ENCODE assay signal across 13 cellular contexts in the genomic region with DNA sequence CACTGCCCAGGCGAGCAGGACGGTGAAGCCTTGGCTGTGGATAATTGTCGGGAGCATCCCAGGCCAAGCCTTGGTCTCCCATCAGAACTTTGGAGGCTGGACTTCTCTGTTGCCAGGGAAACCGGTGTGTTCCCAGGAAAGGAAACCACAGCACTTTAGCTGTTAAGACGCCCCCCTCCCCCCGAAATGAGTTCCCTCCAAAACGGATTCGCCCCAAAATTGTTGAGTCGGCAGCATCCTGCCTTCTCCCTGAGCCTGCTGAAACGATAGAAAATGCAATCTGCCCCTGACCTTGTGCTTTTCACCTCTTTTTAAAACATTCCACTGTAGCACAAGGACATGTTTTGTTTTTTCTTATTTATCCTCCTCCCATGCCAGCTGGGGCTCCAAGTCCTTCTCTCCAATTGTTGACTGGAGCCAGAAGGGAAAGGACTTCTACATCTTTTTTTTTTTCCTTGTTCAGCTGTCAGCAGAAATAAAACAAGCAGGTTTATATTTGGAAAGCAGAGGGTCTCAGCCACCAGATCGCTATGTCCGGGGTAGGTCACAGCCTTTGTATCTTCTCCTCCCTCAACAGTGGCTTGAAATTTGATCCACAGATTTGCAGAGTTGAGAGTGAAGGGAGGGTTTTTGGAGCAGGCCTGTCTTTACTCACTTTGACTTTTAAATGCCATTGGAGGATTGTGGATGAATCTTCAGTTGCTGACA.
A peak's percentile ranks its signal among the peaks of the same experiment; 100 is the strongest.
DNase-seq lines count a peak whose midpoint lies in the region; ATAC-seq and TF ChIP-seq lines count a peak whose summit lies in the region.
"Had no signal": no experiment of that assay in that cellular context is flagged by ENCODE, and none has a peak within 500 bp of the region (broad histone marks: within the 10 kb centered on the region; RNA-seq: fewer than 3 reads in every experiment).

No MANE protein-coding gene starts in this region.

- H3K4me1 ChIP-seq in DND-41 (ENCODE audit: insufficient read depth, low read length) (no peaks in the 10 kb centered on the region), left ventricle myocardium inferior (peaks cover 100% of the 10 kb centered on the region)

- H4K20me1 ChIP-seq in DND-41 (ENCODE audit: insufficient read depth, low read length): peaks cover 53% of the 10 kb centered on the region

- no peak overlapping the region for H3K4me3 ChIP-seq in DND-41 (ENCODE audit: low read depth in 1 of 2, low read length in 2 of 2)
- H3K4me3 ChIP-seq in left ventricle myocardium inferior: no peak overlapping the region

- peak overlapping the region; percentile 22; the same call in 1 of the 2 replicates for H3K27ac ChIP-seq in DND-41 (ENCODE audit: low read length)
- peak overlapping the region; percentile 86 for H3K27ac ChIP-seq in left ventricle myocardium inferior (replicated peaks)

- CTCF ChIA-PET in WTC11 (lab: Charles Lee): interaction anchor here (0.7 kb wide), 1 partner anchor 1018 kb away, joined by 3 read pairs; no protein-coding TSS in a partner anchor

- H3K27me3 Mint-ChIP-seq in WTC11 (ENCODE audit: low read depth) (no peaks in the 10 kb centered on the region), progenitor cell of endocrine pancreas (no peaks in the 10 kb centered on the region)
- H3K27me3 Mint-ChIP-seq: activated CD4-positive, alpha-beta memory T cell treated with anti-CD3 and anti-CD28 coated beads, Interleukin-2, amount 10 ng/mL, durations not matched to agents 7 days and 5 days; CD4-positive, CD25-positive, alpha-beta regulatory T cell had no signal

- H3K79me2 ChIP-seq in DND-41 (ENCODE audit: insufficient read depth, low read length): no peaks in the 10 kb centered on the region

- POLR2A ChIA-PET in WTC11 (lab: Charles Lee): interaction anchor here (1.0 kb wide), 1 partner anchor 15 kb away, joined by 3 read pairs; no protein-coding TSS in a partner anchor

- intact Hi-C loops in left ventricle myocardium inferior (cut with micrococcal nuclease): no loop called here

- H3K4me3 Mint-ChIP-seq in WTC11: peak overlapping the region; percentile 12; the same call in 1 of the 2 replicates
- H3K4me3 Mint-ChIP-seq in progenitor cell of endocrine pancreas (ENCODE audit: low read depth): no peak overlapping the region
- H3K4me3 Mint-ChIP-seq: activated CD4-positive, alpha-beta memory T cell treated with anti-CD3 and anti-CD28 coated beads, Interleukin-2, amount 10 ng/mL, durations not matched to agents 7 days and 5 days; CD4-positive, CD25-positive, alpha-beta regulatory T cell had no signal

- ATAC-seq in DND-41 (ENCODE audit: insufficient read depth, low read depth): no peak
- ATAC-seq in WTC11: peak; percentile 42; the same call in 1 of the 2 replicates
- no peak for ATAC-seq in HG03460 (IDR thresholded peaks at IDR 0.05; ENCODE audit: unreplicated experiment)

- H3K36me3 ChIP-seq in DND-41 (ENCODE audit: insufficient read depth, low read length): peaks cover 30% of the 10 kb centered on the region
- H3K36me3 ChIP-seq in left ventricle myocardium inferior: peaks cover 14% of the 10 kb centered on the region

- H3K27ac Mint-ChIP-seq in WTC11 (peak overlapping the region; percentile 84), progenitor cell of endocrine pancreas (peak overlapping the region; percentile 42)
- H3K27ac Mint-ChIP-seq: activated CD4-positive, alpha-beta memory T cell treated with anti-CD3 and anti-CD28 coated beads, Interleukin-2, amount 10 ng/mL, durations not matched to agents 7 days and 5 days had no signal

- H3K4me1 Mint-ChIP-seq in WTC11 (peaks cover 45% of the 10 kb centered on the region), progenitor cell of endocrine pancreas (ENCODE audit: low read depth) (peaks cover 40% of the 10 kb centered on the region)
- H3K4me1 Mint-ChIP-seq: activated CD4-positive, alpha-beta memory T cell treated with anti-CD3 and anti-CD28 coated beads, Interleukin-2, amount 10 ng/mL, durations not matched to agents 7 days and 5 days had no signal

- H3K4me2 ChIP-seq in DND-41 (ENCODE audit: insufficient read depth, low read length): no peak overlapping the region

- DNase-seq in DND-41 (no peak), WTC11 (ENCODE audit: low spot score) (no peak), left ventricle myocardium inferior (no peak), progenitor cell of endocrine pancreas (ENCODE audit: low spot score, unreplicated experiment) (no peak), mesenteric fat pad (ENCODE audit: low spot score) (no peak), NOMO-1 treated with dmso at 0.1 percent for 144 hours (lab: John Stamatoyannopoulos, UW; ENCODE audit: unreplicated experiment) (no peak), NCI-H187 treated with DMSO at 0.1 percent for 48 hours (lab: John Stamatoyannopoulos, UW) (no peak)
- DNase-seq: activated CD4-positive, alpha-beta memory T cell treated with anti-CD3 and anti-CD28 coated beads, Interleukin-2, amount 10 ng/mL, durations not matched to agents 7 days and 5 days; CD4-positive, CD25-positive, alpha-beta regulatory T cell; cerebellar nuclear complex; left cardiac atrium; OCI-M1 had no signal

- H3K9me3 Mint-ChIP-seq in WTC11: no peaks in the 10 kb centered on the region
- H3K9me3 Mint-ChIP-seq in progenitor cell of endocrine pancreas (ENCODE audit: low read depth): no peaks in the 10 kb centered on the region
- H3K9me3 Mint-ChIP-seq: activated CD4-positive, alpha-beta memory T cell treated with anti-CD3 and anti-CD28 coated beads, Interleukin-2, amount 10 ng/mL, durations not matched to agents 7 days and 5 days; CD4-positive, CD25-positive, alpha-beta regulatory T cell had no signal

- H3K36me3 Mint-ChIP-seq in WTC11 (no peaks in the 10 kb centered on the region), progenitor cell of endocrine pancreas (ENCODE audit: insufficient read depth) (no peaks in the 10 kb centered on the region)

- no peak overlapping the region for H2AFZ ChIP-seq in DND-41 (ENCODE audit: low read depth, low read length)

- no peak overlapping the region for H3K9ac ChIP-seq in DND-41 (ENCODE audit: low read depth, low read length)

- H3K27me3 ChIP-seq in DND-41 (ENCODE audit: insufficient read depth, low read length, poor library complexity): no peaks in the 10 kb centered on the region
- H3K27me3 ChIP-seq in left ventricle myocardium inferior (ENCODE audit: low read depth): no peaks in the 10 kb centered on the region

- H3K9me3 ChIP-seq in DND-41 (ENCODE audit: insufficient read depth, low read length, severe bottlenecking) (no peaks in the 10 kb centered on the region), left ventricle myocardium inferior (replicated peaks) (no peaks in the 10 kb centered on the region)

- TF ChIP-seq CTCF in DND-41 (IDR thresholded peaks at IDR 0.05; ENCODE audit: borderline replicate concordance, extremely low read depth, low read length, poor library complexity, severe bottlenecking) (no peak), WTC11 (IDR thresholded peaks at IDR 0.05) (no peak), left ventricle myocardium inferior (IDR thresholded peaks at IDR 0.05; ENCODE audit: borderline replicate concordance) (no peak), progenitor cell of endocrine pancreas (IDR thresholded peaks at IDR 0.05; ENCODE audit: unreplicated experiment) (no peak)

TF ChIP-seq in WTC11, 78 proteins besides CTCF, POLR2A, EP300 and RAD21 (continues in another document):
- TF ChIP-seq E2F4 (CRISPR knock-in tag; IDR thresholded peaks at IDR 0.05; ENCODE audit: borderline replicate concordance, low read depth) (no peak), ETV6 (CRISPR knock-in tag; IDR thresholded peaks at IDR 0.05) (no peak), GABPB1 (CRISPR knock-in tag; IDR thresholded peaks at IDR 0.05) (no peak), ZNF396 (CRISPR knock-in tag; IDR thresholded peaks at IDR 0.05; ENCODE audit: borderline replicate concordance) (no peak), NR1H2 (CRISPR knock-in tag; IDR thresholded peaks at IDR 0.05) (no peak), ZNF317 (CRISPR knock-in tag; IDR thresholded peaks at IDR 0.05; ENCODE audit: borderline replicate concordance, low read depth) (no peak)
- TF ChIP-seq, protein P1, sequence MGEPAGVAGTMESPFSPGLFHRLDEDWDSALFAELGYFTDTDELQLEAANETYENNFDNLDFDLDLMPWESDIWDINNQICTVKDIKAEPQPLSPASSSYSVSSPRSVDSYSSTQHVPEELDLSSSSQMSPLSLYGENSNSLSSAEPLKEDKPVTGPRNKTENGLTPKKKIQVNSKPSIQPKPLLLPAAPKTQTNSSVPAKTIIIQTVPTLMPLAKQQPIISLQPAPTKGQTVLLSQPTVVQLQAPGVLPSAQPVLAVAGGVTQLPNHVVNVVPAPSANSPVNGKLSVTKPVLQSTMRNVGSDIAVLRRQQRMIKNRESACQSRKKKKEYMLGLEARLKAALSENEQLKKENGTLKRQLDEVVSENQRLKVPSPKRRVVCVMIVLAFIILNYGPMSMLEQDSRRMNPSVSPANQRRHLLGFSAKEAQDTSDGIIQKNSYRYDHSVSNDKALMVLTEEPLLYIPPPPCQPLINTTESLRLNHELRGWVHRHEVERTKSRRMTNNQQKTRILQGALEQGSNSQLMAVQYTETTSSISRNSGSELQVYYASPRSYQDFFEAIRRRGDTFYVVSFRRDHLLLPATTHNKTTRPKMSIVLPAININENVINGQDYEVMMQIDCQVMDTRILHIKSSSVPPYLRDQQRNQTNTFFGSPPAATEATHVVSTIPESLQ (CRISPR knock-in tag; IDR thresholded peaks at IDR 0.05): no peak
- TF ChIP-seq, protein P2, sequence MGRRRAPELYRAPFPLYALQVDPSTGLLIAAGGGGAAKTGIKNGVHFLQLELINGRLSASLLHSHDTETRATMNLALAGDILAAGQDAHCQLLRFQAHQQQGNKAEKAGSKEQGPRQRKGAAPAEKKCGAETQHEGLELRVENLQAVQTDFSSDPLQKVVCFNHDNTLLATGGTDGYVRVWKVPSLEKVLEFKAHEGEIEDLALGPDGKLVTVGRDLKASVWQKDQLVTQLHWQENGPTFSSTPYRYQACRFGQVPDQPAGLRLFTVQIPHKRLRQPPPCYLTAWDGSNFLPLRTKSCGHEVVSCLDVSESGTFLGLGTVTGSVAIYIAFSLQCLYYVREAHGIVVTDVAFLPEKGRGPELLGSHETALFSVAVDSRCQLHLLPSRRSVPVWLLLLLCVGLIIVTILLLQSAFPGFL (CRISPR knock-in tag; IDR thresholded peaks at IDR 0.05; ENCODE audit: borderline replicate concordance): no peak
